8 cellular contexts compared by ENCODE assay signal in the genomic region with DNA sequence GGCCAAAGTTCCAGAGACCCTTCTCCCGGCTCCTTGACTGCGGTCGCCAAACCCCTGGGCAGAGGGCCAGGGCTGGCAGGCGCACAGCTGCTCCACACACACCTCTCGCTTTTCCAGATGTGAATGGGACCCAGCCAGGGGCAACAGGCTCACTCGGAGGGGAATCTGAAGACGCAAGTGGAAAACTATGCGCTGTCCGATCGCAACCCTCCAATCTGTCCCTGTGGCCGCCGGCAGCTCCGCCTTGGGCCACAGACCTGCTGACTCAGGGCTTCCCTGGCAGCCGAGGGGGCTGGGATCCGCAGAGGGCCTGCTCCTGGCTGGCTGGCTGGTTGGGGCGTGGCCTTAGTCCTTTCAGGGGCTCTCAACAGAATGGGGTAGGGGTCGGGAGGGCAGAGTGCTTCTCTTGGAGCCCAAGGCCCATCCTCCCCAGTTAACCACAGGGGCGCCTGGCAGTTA. TPM values are rescaled to one million over a fixed set of nuclear protein-coding genes. Genes with fewer than 3 reads are reported as not detected.
DNase-seq lines count a peak whose midpoint lies in the region; ATAC-seq and TF ChIP-seq lines count a peak whose summit lies in the region.

No MANE protein-coding gene starts in this region.

- intact Hi-C loops in left ventricle myocardium superior (cut with micrococcal nuclease): no loop called here

- peak; percentile 34 for ATAC-seq in left ventricle myocardium superior
- no peak for ATAC-seq in GM21619 (IDR thresholded peaks at IDR 0.05; ENCODE audit: unreplicated experiment)
- ATAC-seq in HG03039 (IDR thresholded peaks at IDR 0.05; ENCODE audit: unreplicated experiment): no peak
- no peak for ATAC-seq in GM21526 (IDR thresholded peaks at IDR 0.05; ENCODE audit: low FRiP score, unreplicated experiment)

- no peaks in the 10 kb centered on the region for H3K9me3 ChIP-seq in WERI-Rb-1 (ENCODE audit: severe bottlenecking)

- no peaks in the 10 kb centered on the region for H3K27me3 ChIP-seq in GM06990 (replicated peaks; ENCODE audit: control insufficient read depth, insufficient read depth, low read length)
- no peaks in the 10 kb centered on the region for H3K27me3 ChIP-seq in WERI-Rb-1 (ENCODE audit: insufficient read depth, low read depth, severe bottlenecking)

- peaks cover 7% of the 10 kb centered on the region for H3K36me3 ChIP-seq in GM06990 (ENCODE audit: control insufficient read depth, insufficient read depth, low read length)
- peaks cover 7% of the 10 kb centered on the region for H3K36me3 ChIP-seq in WERI-Rb-1

- TF ChIP-seq CTCF in GM06990 (IDR thresholded peaks at IDR 0.05; ENCODE audit: insufficient read depth, low read length, poor library complexity, severe bottlenecking): no peak
- TF ChIP-seq CTCF in WERI-Rb-1 (IDR thresholded peaks at IDR 0.05; ENCODE audit: low read depth, low read length): no peak

- DNase-seq in GM06990 (ENCODE audit: extremely low read depth, insufficient read length) (no peak), WERI-Rb-1 (no peak), left ventricle myocardium superior (peak; percentile 70), skeletal muscle cell (ENCODE audit: low read depth) (peak; percentile 50), NCI-H1417 (lab: John Stamatoyannopoulos, UW) (no peak)

- H3K4me3 ChIP-seq in GM06990 (replicated peaks; ENCODE audit: low read depth, low read length) (peak overlapping the region; percentile 73; the same call in 1 of the 2 replicates), WERI-Rb-1 (ENCODE audit: low read depth, low read length) (no peak overlapping the region), skeletal muscle cell (ENCODE audit: low read depth, low read length) (peak overlapping the region; percentile 0)

- peak overlapping the region; percentile 61; the same call in 1 of the 2 replicates for H3K27ac ChIP-seq in WERI-Rb-1

RNA-seq across cellular contexts. Expression of a gene that starts 54.0 kb away (rescaled TPM):
- 95.1 TPM for total RNA-seq in left ventricle myocardium superior

Comparison
In these comparisons a context has a peak if more than half of its experiments do, and no peak if none do; other contexts are left out.
1. DNase-seq: peak in left ventricle myocardium superior (single experiment) and skeletal muscle cell (single experiment); none in GM06990 (single experiment), WERI-Rb-1 (single experiment) and NCI-H1417 (0 of 3).